ENCODE assay signal across 17 cellular contexts in the genomic region with DNA sequence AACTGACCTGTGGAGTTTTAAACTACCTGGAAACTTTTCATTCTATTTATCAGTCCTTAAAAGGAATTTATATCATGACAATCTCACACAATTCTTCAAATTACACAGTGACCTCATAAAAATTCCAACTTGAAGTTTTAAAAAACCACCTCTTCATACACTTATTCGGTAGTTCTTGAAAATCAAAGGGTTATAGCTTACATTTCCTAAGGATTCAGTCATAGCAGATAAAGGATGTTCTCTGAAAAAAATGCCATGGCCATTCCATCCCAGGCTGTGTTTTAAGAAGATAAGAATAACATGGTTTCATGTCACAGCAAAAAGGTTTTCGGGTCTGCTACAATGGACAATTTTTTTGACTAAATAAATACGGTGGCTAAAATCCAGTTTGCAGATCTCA.
"Had no signal": no experiment of that assay in that cellular context is flagged by ENCODE, and none has a peak within 500 bp of the region (broad histone marks: within the 10 kb centered on the region; RNA-seq: fewer than 3 reads in every experiment).

No MANE protein-coding gene starts in this region.

- H3K9me3 ChIP-seq: gastrocnemius medialis, psoas muscle, suprapubic skin, upper lobe of left lung had no signal

- H3K27me3 Mint-ChIP-seq: activated naive CD4-positive, alpha-beta T cell treated with anti-CD3 and anti-CD28 coated beads, Interleukin-2, amount 50 U/mL, for 24 hours; stimulated activated naive CD8-positive, alpha-beta T cell treated with anti-CD3 and anti-CD28 coated beads, Interleukin-15, amount 100 ng/mL, for 72 hours had no signal

- H3K9ac ChIP-seq: neural progenitor cell had no signal

- H3K27ac ChIP-seq: coronary artery, gastrocnemius medialis, neural progenitor cell, psoas muscle, suprapubic skin, upper lobe of left lung had no signal

- H3K4me3 ChIP-seq: coronary artery, gastrocnemius medialis, neural progenitor cell, psoas muscle, suprapubic skin, upper lobe of left lung had no signal

- H3K27me3 ChIP-seq: gastrocnemius medialis, neural progenitor cell, suprapubic skin, upper lobe of left lung had no signal

- DNase-seq: activated CD4-positive, alpha-beta T cell treated with anti-CD3 and anti-CD28 coated beads, Interleukin-2, amount 50 U/mL, for 4 hours; activated gamma-delta T cell; central memory CD4-positive, alpha-beta T cell; gastrocnemius medialis; head of caudate nucleus; kidney; psoas muscle; right cardiac atrium; small intestine; stimulated activated CD4-positive, alpha-beta T cell treated with anti-CD3 and anti-CD28 coated beads, Interleukin-4, amount 100 ng/mL, for 1 hour; stimulated activated naive CD8-positive, alpha-beta T cell treated with anti-CD3 and anti-CD28 coated beads, Interleukin-15, amount 100 ng/mL, for 72 hours; upper lobe of left lung had no signal

- H3K4me1 Mint-ChIP-seq: activated naive CD4-positive, alpha-beta T cell treated with anti-CD3 and anti-CD28 coated beads, Interleukin-2, amount 50 U/mL, for 24 hours; neural progenitor cell; stimulated activated naive CD8-positive, alpha-beta T cell treated with anti-CD3 and anti-CD28 coated beads, Interleukin-15, amount 100 ng/mL, for 72 hours had no signal

- H3K4me3 Mint-ChIP-seq: activated naive CD4-positive, alpha-beta T cell treated with anti-CD3 and anti-CD28 coated beads, Interleukin-2, amount 50 U/mL, for 24 hours; neural progenitor cell; stimulated activated naive CD8-positive, alpha-beta T cell treated with anti-CD3 and anti-CD28 coated beads, Interleukin-15, amount 100 ng/mL, for 72 hours had no signal

- H2AFZ ChIP-seq: neural progenitor cell had no signal

- H3K4me1 ChIP-seq: gastrocnemius medialis, neural progenitor cell, suprapubic skin, upper lobe of left lung had no signal

- H3K4me2 ChIP-seq: neural progenitor cell had no signal

- H3K9me3 Mint-ChIP-seq: activated naive CD4-positive, alpha-beta T cell treated with anti-CD3 and anti-CD28 coated beads, Interleukin-2, amount 50 U/mL, for 24 hours; neural progenitor cell; stimulated activated naive CD8-positive, alpha-beta T cell treated with anti-CD3 and anti-CD28 coated beads, Interleukin-15, amount 100 ng/mL, for 72 hours had no signal

- H3K27ac Mint-ChIP-seq: activated naive CD4-positive, alpha-beta T cell treated with anti-CD3 and anti-CD28 coated beads, Interleukin-2, amount 50 U/mL, for 24 hours; neural progenitor cell; stimulated activated naive CD8-positive, alpha-beta T cell treated with anti-CD3 and anti-CD28 coated beads, Interleukin-15, amount 100 ng/mL, for 72 hours had no signal

- ATAC-seq: gastrocnemius medialis; left lobe of liver; psoas muscle; right cardiac atrium; stimulated activated naive CD8-positive, alpha-beta T cell treated with anti-CD3 and anti-CD28 coated beads, Interleukin-15, amount 100 ng/mL, for 72 hours had no signal
